Comparison of ENCODE assay signal across 17 cellular contexts in the genomic region with DNA sequence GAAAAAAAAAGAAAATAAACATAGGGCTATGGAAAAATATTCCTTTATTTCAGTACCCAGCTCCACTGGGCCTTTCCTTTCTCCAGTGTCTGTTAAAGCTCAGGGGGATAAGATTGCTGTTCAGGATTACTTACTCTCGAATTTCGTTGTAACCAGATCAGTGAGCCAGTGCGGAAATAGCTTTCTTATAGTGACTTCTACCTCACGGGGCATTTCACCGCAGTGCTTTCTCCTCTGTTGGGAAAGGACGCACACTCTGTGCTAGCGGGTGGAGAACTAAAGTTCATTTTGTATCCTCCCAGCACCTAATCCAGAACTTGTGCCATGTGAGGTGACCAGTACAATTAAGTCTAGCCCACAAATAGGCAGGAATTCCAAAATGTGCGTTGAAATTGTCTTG.
"Had no signal": no experiment of that assay in that cellular context is flagged by ENCODE, and none has a peak within 500 bp of the region (broad histone marks: within the 10 kb centered on the region; RNA-seq: fewer than 3 reads in every experiment).

No MANE protein-coding gene starts in this region.

- ATAC-seq: effector memory CD8-positive, alpha-beta T cell; foreskin keratinocyte; left cardiac atrium; left ventricle myocardium superior; right cardiac atrium had no signal

- H3K4me1 Mint-ChIP-seq: naive B cell had no signal

- H3K4me1 ChIP-seq: foreskin keratinocyte had no signal

- H3K27ac ChIP-seq: foreskin keratinocyte, hepatocyte had no signal

- DNase-seq: effector memory CD8-positive, alpha-beta T cell; foreskin keratinocyte; head of caudate nucleus; kidney; left cardiac atrium; left ventricle myocardium superior; mesendoderm; naive B cell; posterior cingulate gyrus; right cardiac atrium; stimulated activated CD4-positive, alpha-beta T cell treated with anti-CD3 and anti-CD28 coated beads, Interleukin-2, amount 100 ng/mL, for 48 hours; stimulated activated naive CD4-positive, alpha-beta T cell treated with Interleukin-2 at 50 U/mL for 16 hours; trophoblast cell had no signal

- H3K27me3 ChIP-seq: foreskin keratinocyte, hepatocyte had no signal

- H3K4me3 Mint-ChIP-seq: dendritic cell treated with granulocyte-macrophage colony-stimulating factor and Interleukin-4, amounts not matched to agents 40 ng/mL and 50 ng/mL, for 4 days; effector memory CD8-positive, alpha-beta T cell; naive B cell had no signal

- H3K27ac Mint-ChIP-seq: dendritic cell treated with granulocyte-macrophage colony-stimulating factor and Interleukin-4, amounts not matched to agents 40 ng/mL and 50 ng/mL, for 4 days; effector memory CD8-positive, alpha-beta T cell had no signal

- H3K4me3 ChIP-seq: hepatocyte, lung, smooth muscle cell had no signal

- H3K4me2 ChIP-seq: hepatocyte, smooth muscle cell had no signal

- H3K9me3 Mint-ChIP-seq: dendritic cell treated with granulocyte-macrophage colony-stimulating factor and Interleukin-4, amounts not matched to agents 40 ng/mL and 50 ng/mL, for 4 days; effector memory CD8-positive, alpha-beta T cell; naive B cell had no signal

- H3K27me3 Mint-ChIP-seq: dendritic cell treated with granulocyte-macrophage colony-stimulating factor and Interleukin-4, amounts not matched to agents 40 ng/mL and 50 ng/mL, for 4 days; effector memory CD8-positive, alpha-beta T cell; naive B cell had no signal
